ENCODE assay signal across 10 cellular contexts in genomic region chr19:44777715-44778347, GRCh38. TPM values are rescaled to one million over a fixed set of nuclear protein-coding genes. Genes with fewer than 3 reads are reported as not detected.
A peak's percentile ranks its signal among the peaks of the same experiment; 100 is the strongest.
DNase-seq lines count a peak whose midpoint lies in the region; ATAC-seq, FAIRE-seq and TF ChIP-seq lines count a peak whose summit lies in the region.
"Had no signal": no experiment of that assay in that cellular context is flagged by ENCODE, and none has a peak within 500 bp of the region (broad histone marks: within the 10 kb centered on the region; RNA-seq: fewer than 3 reads in every experiment).

CBLC (plus strand) TSS chr19:44777890; CDS start chr19:44777932, 42 bp downstream.

- intact Hi-C loops in right cardiac atrium (cut with DNase I) = no loop called here
- intact Hi-C loops in Right ventricle myocardium inferior (cut with DNase I) = loop anchor here (10.0 kb wide), 1 partner anchor 203 kb away; no protein-coding TSS in a partner anchor
- intact Hi-C loops in GM12878 (cut with micrococcal nuclease; ENCODE audit: unreplicated experiment) = loop anchor here (10.0 kb wide), 1 partner anchor 123 kb away; no protein-coding TSS in a partner anchor

- no peaks in the 10 kb centered on the region for H3K27me3 ChIP-seq in right cardiac atrium (ENCODE audit: control insufficient read depth, insufficient read depth)
- no peaks in the 10 kb centered on the region for H3K27me3 ChIP-seq in GM12878 (replicated peaks in 1 of 2; ENCODE audit: control insufficient read depth in 2 of 2, insufficient read depth in 2 of 2, low read length in 1 of 2)
- H3K27me3 ChIP-seq in liver (ENCODE audit: control insufficient read depth in 4 of 4, insufficient read depth in 4 of 4, low read length in 3 of 4) = no peaks in the 10 kb centered on the region
- H3K27me3 ChIP-seq: BLaER1 had no signal

- no peak for FAIRE-seq in GM12878 (lab: Jason Lieb, UNC)
- FAIRE-seq: TTC549 had no signal

- no peaks in the 10 kb centered on the region for H3K36me3 ChIP-seq in GM12878 (ENCODE audit: control insufficient read depth in 2 of 2, insufficient read depth in 2 of 2, low read length in 1 of 2)
- peaks cover 0 to 3% (median 0%) of the 10 kb centered on the region in 4 donors for H3K36me3 ChIP-seq in liver (ENCODE audit: control insufficient read depth in 4 of 4, insufficient read depth in 3 of 4, low read depth in 1 of 4, low read length in 3 of 4)
- H3K36me3 ChIP-seq: BLaER1 had no signal

- H3K79me2 ChIP-seq in GM12878 (ENCODE audit: control insufficient read depth, insufficient read depth, low read length) = no peaks in the 10 kb centered on the region

- SMC1A ChIA-PET in GM12878 (lab: Charles Lee; ENCODE audit: uncharacterized antibody, unreplicated experiment) = interaction anchor here (1.2 kb wide), 1 partner anchor 89 kb away, joined by 4 read pairs; no protein-coding TSS in a partner anchor

- no peak within 1 kb of the TSS for H3K27ac ChIP-seq in right cardiac atrium (ENCODE audit: low read length)
- no peak within 1 kb of the TSS for H3K27ac ChIP-seq in GM12878 (ENCODE audit: control insufficient read depth, insufficient read depth)
- H3K27ac ChIP-seq in liver (ENCODE audit: low read depth in 1 of 2, low read length in 2 of 2) = peak within 1 kb of the TSS; percentile 81 to 91
- H3K27ac ChIP-seq: BLaER1 had no signal

- no TSS peak for BruUV-seq in GM12878 (replicated peaks; lab: Mats Ljungman, UMichigan)

- 14% methylated on average over 47 of the region's 47 CpGs for WGBS in right cardiac atrium
- WGBS in GM12878 (ENCODE audit: insufficient coverage, insufficient replicate concordance, low lambda C conversion rate, missing lambda C conversion rate) = 36% methylated on average over 44 of the region's 47 CpGs
- whole genome bisulfite sequencing in liver = 6% methylated on average over 47 of the region's 47 CpGs

- H4K20me1 ChIP-seq in GM12878 (ENCODE audit: control insufficient read depth, insufficient read depth) = no peaks in the 10 kb centered on the region; the same call in 1 of the 2 replicates
- H4K20me1 ChIP-seq: BLaER1 had no signal

- TF ChIP-seq CTCF in GM12878 (IDR thresholded peaks at IDR 0.05 in 2 of 3, conservative IDR thresholded peaks at IDR 0.05 in 1 of 3; ENCODE audit: control insufficient read depth in 2 of 3, extremely low read depth in 1 of 3, insufficient read depth in 1 of 3, low read depth in 3 of 3, low read length in 3 of 3) = no peak
- TF ChIP-seq CTCF in liver (IDR thresholded peaks at IDR 0.05; ENCODE audit: low read depth, low read length, missing input control) = no peak

- no peaks in the 10 kb centered on the region for H3K4me1 ChIP-seq in right cardiac atrium (ENCODE audit: control insufficient read depth, insufficient read depth, low read length)
- no peaks in the 10 kb centered on the region for H3K4me1 ChIP-seq in GM12878 (ENCODE audit: control insufficient read depth, insufficient read depth, low read length)
- peaks cover 8 to 28% (median 12%) of the 10 kb centered on the region in 4 donors for H3K4me1 ChIP-seq in liver (ENCODE audit: control insufficient read depth in 4 of 4, insufficient read depth in 4 of 4, low read length in 3 of 4)
- H3K4me1 ChIP-seq: BLaER1 had no signal

- ATAC-seq in right cardiac atrium (peak; percentile 55 to 59), Right ventricle myocardium inferior (no peak), GM12878 (no peak), HG03460 (IDR thresholded peaks at IDR 0.05; ENCODE audit: unreplicated experiment) (no peak), GM18517 (IDR thresholded peaks at IDR 0.05; ENCODE audit: unreplicated experiment) (no peak), GM21360 (IDR thresholded peaks at IDR 0.05; ENCODE audit: unreplicated experiment) (no peak)

- in situ Hi-C loops in GM12878 (cut with MboI) = no loop called here

- RAD21 ChIA-PET in GM12878 (lab: Charles Lee; ENCODE audit: unreplicated experiment) = no interaction called here

- no peak for TF ChIP-seq RAD21 in GM12878 (IDR thresholded peaks at IDR 0.05; ENCODE audit: insufficient read depth, low read depth, low read length)
- peak; percentile 12 to 37 for TF ChIP-seq RAD21 in liver (IDR thresholded peaks at IDR 0.05)

- peak within 1 kb of the TSS; percentile 17; the same call in 1 of the 2 replicates for H3K4me2 ChIP-seq in GM12878 (ENCODE audit: control insufficient read depth, insufficient read depth)
- H3K4me2 ChIP-seq: BLaER1 had no signal

- no peak within 1 kb of the TSS for H2AFZ ChIP-seq in GM12878 (ENCODE audit: control insufficient read depth, low read depth, low read length)

- CTCF ChIA-PET in GM12878 (lab: Yijun Ruan, JAX) = no interaction called here

- TF ChIP-seq POLR2A in GM12878 (IDR thresholded peaks at IDR 0.05; ENCODE audit: low read depth, low read length) = no peak

- no peaks in the 10 kb centered on the region for H3K9me3 ChIP-seq in right cardiac atrium (ENCODE audit: control insufficient read depth, low read length)
- no peaks in the 10 kb centered on the region for H3K9me3 ChIP-seq in GM12878 (replicated peaks; ENCODE audit: control insufficient read depth, insufficient read depth, low read length)
- no peaks in the 10 kb centered on the region for H3K9me3 ChIP-seq in liver (ENCODE audit: control insufficient read depth in 4 of 4, low read length in 3 of 4)
- H3K9me3 ChIP-seq: BLaER1 had no signal

- DNase-seq in right cardiac atrium (peak in 2 of 3 donors; percentile 50 to 51), Right ventricle myocardium inferior (ENCODE audit: missing footprints) (no peak), GM12878 (ENCODE audit: low read depth, low spot score) (no peak), middle frontal gyrus (ENCODE audit: extremely low spot score, low spot score) (no peak)

- POLR2A ChIA-PET in GM12878 (lab: Charles Lee) = no interaction called here

- H3K9ac ChIP-seq in GM12878 (ENCODE audit: control insufficient read depth, insufficient read depth, low read length) (no peak within 1 kb of the TSS), liver (ENCODE audit: low read depth in 1 of 2, low read length in 2 of 2) (no peak within 1 kb of the TSS)
- H3K9ac ChIP-seq: BLaER1 had no signal

- TF ChIP-seq EP300 in GM12878 (IDR thresholded peaks at IDR 0.05; ENCODE audit: borderline replicate concordance in 1 of 2, control insufficient read depth in 1 of 2, low read depth in 2 of 2, low read length in 2 of 2) = no peak

- H3K4me3 ChIP-seq in right cardiac atrium (ENCODE audit: low read length) (no peak within 1 kb of the TSS), GM12878 (no peak within 1 kb of the TSS), liver (ENCODE audit: low read depth in 1 of 3, low read length in 3 of 3) (peak within 1 kb of the TSS; percentile 67 to 84 (median 74))
- H3K4me3 ChIP-seq: BLaER1 had no signal

TF ChIP-seq in GM12878, 131 proteins besides CTCF, POLR2A, EP300 and RAD21:
- TF ChIP-seq BACH1 (IDR thresholded peaks at IDR 0.05; ENCODE audit: borderline replicate concordance) (no peak), POLR2AphosphoS2 (IDR thresholded peaks at IDR 0.05; ENCODE audit: low read depth, low read length) (no peak)

TF ChIP-seq in liver, 16 proteins besides CTCF, POLR2A, EP300 and RAD21:
- TF ChIP-seq EGR1 (IDR thresholded peaks at IDR 0.05; ENCODE audit: low read depth in 2 of 2) (no peak), HNF4A (conservative IDR thresholded peaks at IDR 0.05) (peak; percentile 48 to 64), MAX (IDR thresholded peaks at IDR 0.05) (no peak), SP1 (IDR thresholded peaks at IDR 0.05) (peak; percentile 29), RXRA (IDR thresholded peaks at IDR 0.05) (peak in 1 of 2 donors; percentile 6), HNF4G (IDR thresholded peaks at IDR 0.05) (no peak), GABPA (IDR thresholded peaks at IDR 0.05 in 1 of 2, conservative IDR thresholded peaks at IDR 0.05 in 1 of 2) (no peak), FOXA2 (IDR thresholded peaks at IDR 0.05) (no peak), YY1 (IDR thresholded peaks at IDR 0.05) (peak; percentile 29), ZBTB33 (IDR thresholded peaks at IDR 0.05) (no peak)

RNA-seq across cellular contexts. Expression of gene CBLC, which starts in this region (rescaled TPM):
- total RNA-seq in right cardiac atrium (not detected), Right ventricle myocardium inferior (not detected), GM12878 (2014; rRNA removed) (not detected in 2 replicates), GM12878 (2014; rRNA removed; fragmentation: Illumina TruSeq; extraction: Trizol) (not detected in 2 replicates), GM12878 (2021) (0.19 TPM in 1 of 2 replicates, not detected in the other), liver (10 to 100 TPM in 1 of 2 donors, 1 to 10 TPM in 1; 2.1 to 14.0 TPM)
- polyA plus RNA-seq in right cardiac atrium (not detected), GM12878 (2011; rRNA removed) (not detected in 2 replicates), GM12878 (2014; fragmentation: Illumina TruSeq; extraction: Trizol) (not detected in 2 replicates), GM12878 (2014; fragmentation: Nextera tagmentation; extraction: Ambion mirVana) (not detected), GM12878 (2014; rRNA removed) (not detected in 2 replicates), GM12878 (2016; fragmentation: Nextera tagmentation; extraction: Ambion mirVana) (not detected), liver (1 to 10 TPM; 8.0 to 9.6 TPM)
- total RNA-seq in GM12878 (2013; cell fraction: nucleolus; rRNA removed) = not detected in 2 replicates
- polyA plus RNA-seq in GM12878 (2011; ENCODE audit: low read depth) = not detected
- polyA plus RNA-seq in GM12878 (2011; cell fraction: cytosol; rRNA removed) = not detected in 2 replicates
- not detected in 2 replicates for polyA plus RNA-seq in GM12878 (2011; cell fraction: nucleus; rRNA removed)
- not detected in 2 replicates for polyA plus RNA-seq in GM12878 (2012)
- polyA minus RNA-seq in GM12878 (2011; rRNA and poly(A)+ RNA removed) = not detected in 2 replicates
- polyA minus RNA-seq in GM12878 (2011; cell fraction: cytosol; rRNA and poly(A)+ RNA removed) = not detected in 2 replicates
- polyA minus RNA-seq in GM12878 (2011; cell fraction: nucleus; rRNA and poly(A)+ RNA removed) = not detected in 2 replicates

Comparison
In these comparisons a context has a peak if more than half of its experiments do, and no peak if none do; other contexts are left out.
1. intact Hi-C loops: an anchor here in Right ventricle myocardium inferior (10.0 kb wide) and GM12878 (10.0 kb wide); none called in right cardiac atrium.
2. Peak in DNase-seq and ATAC-seq in right cardiac atrium; RNA of the gene not detected or under 1 TPM.
3. H3K27ac ChIP-seq: peak in liver (2 of 2); none in right cardiac atrium (single experiment) and GM12878 (single experiment).
4. H3K4me3 ChIP-seq: peak in liver (3 of 3); none in right cardiac atrium (single experiment) and GM12878 (single experiment).